ENCODE assay signal across 9 cellular contexts in genomic region chr1:200207711-200208126, GRCh38.
A peak's percentile ranks its signal among the peaks of the same experiment; 100 is the strongest.
DNase-seq lines count a peak whose midpoint lies in the region; ATAC-seq and TF ChIP-seq lines count a peak whose summit lies in the region.
"Had no signal": no experiment of that assay in that cellular context is flagged by ENCODE, and none has a peak within 500 bp of the region (broad histone marks: within the 10 kb centered on the region; RNA-seq: fewer than 3 reads in every experiment).

No MANE protein-coding gene starts in this region.

- DNase-seq in ELR (ENCODE audit: low read depth) = peak; percentile 57
- DNase-seq in activated naive CD8-positive, alpha-beta T cell treated with anti-CD3 and anti-CD28 coated beads, Interleukin-2, amount 50 U/mL, for 24 hours = no peak
- no peak for DNase-seq in medulla oblongata (ENCODE audit: extremely low spot score)
- DNase-seq in psoas muscle = no peak
- DNase-seq in cortex of kidney (lab: John Stamatoyannopoulos, UW) = no peak
- no peak for DNase-seq in NCI-H526 treated with DMSO at 0.1 percent for 48 hours (lab: John Stamatoyannopoulos, UW)
- DNase-seq: amniotic stem cell had no signal

- 61 to 75% (median 74%) methylated on average over 6 of the region's 6 CpGs for WGBS in psoas muscle, 3 donors

- no peaks in the 10 kb centered on the region for H3K36me3 Mint-ChIP-seq in activated naive CD8-positive, alpha-beta T cell treated with anti-CD3 and anti-CD28 coated beads, Interleukin-2, amount 50 U/mL, for 24 hours (ENCODE audit: low read depth)

- no peak overlapping the region for H3K27ac Mint-ChIP-seq in activated naive CD8-positive, alpha-beta T cell treated with anti-CD3 and anti-CD28 coated beads, Interleukin-2, amount 50 U/mL, for 24 hours

- H3K4me3 ChIP-seq in psoas muscle = no peak overlapping the region

- no peak for TF ChIP-seq CTCF in psoas muscle (IDR thresholded peaks at IDR 0.05)

- peaks cover 18% of the 10 kb centered on the region for H3K4me1 Mint-ChIP-seq in activated naive CD8-positive, alpha-beta T cell treated with anti-CD3 and anti-CD28 coated beads, Interleukin-2, amount 50 U/mL, for 24 hours

- peaks cover 5% of the 10 kb centered on the region for H3K27me3 Mint-ChIP-seq in activated naive CD8-positive, alpha-beta T cell treated with anti-CD3 and anti-CD28 coated beads, Interleukin-2, amount 50 U/mL, for 24 hours

- H3K9me3 ChIP-seq in psoas muscle = no peaks in the 10 kb centered on the region

- H3K27me3 ChIP-seq in psoas muscle (ENCODE audit: insufficient read depth in 3 of 3, low read length in 2 of 3) = no peaks in the 10 kb centered on the region

- H3K4me1 ChIP-seq in psoas muscle = no peaks in the 10 kb centered on the region

- peak; percentile 88 for ATAC-seq in GM21390 (IDR thresholded peaks at IDR 0.05; ENCODE audit: unreplicated experiment)
- ATAC-seq in HG03439 (IDR thresholded peaks at IDR 0.05; ENCODE audit: unreplicated experiment) = peak; percentile 66
- peak; percentile 82 for ATAC-seq in activated naive CD8-positive, alpha-beta T cell treated with anti-CD3 and anti-CD28 coated beads, Interleukin-2, amount 50 U/mL, for 24 hours
- no peak for ATAC-seq in psoas muscle

- no peaks in the 10 kb centered on the region for H3K36me3 ChIP-seq in psoas muscle (ENCODE audit: insufficient read depth in 1 of 2, low read depth in 1 of 2)

- no peaks in the 10 kb centered on the region for H3K9me3 Mint-ChIP-seq in activated naive CD8-positive, alpha-beta T cell treated with anti-CD3 and anti-CD28 coated beads, Interleukin-2, amount 50 U/mL, for 24 hours

- intact Hi-C loops in psoas muscle (cut with DNase I) = no loop called here

- no peak overlapping the region for H3K4me3 Mint-ChIP-seq in activated naive CD8-positive, alpha-beta T cell treated with anti-CD3 and anti-CD28 coated beads, Interleukin-2, amount 50 U/mL, for 24 hours

- H3K27ac ChIP-seq in psoas muscle = no peak overlapping the region

Comparison
In these comparisons a context has a peak if more than half of its experiments do, and no peak if none do; other contexts are left out.
1. ATAC-seq: peak in GM21390 (single experiment), HG03439 (single experiment) and activated naive CD8-positive, alpha-beta T cell treated with anti-CD3 and anti-CD28 coated beads, Interleukin-2, amount 50 U/mL, for 24 hours (single experiment); none in psoas muscle (0 of 4).